Comparison of ENCODE assay signal across 9 cellular contexts in the genomic region with DNA sequence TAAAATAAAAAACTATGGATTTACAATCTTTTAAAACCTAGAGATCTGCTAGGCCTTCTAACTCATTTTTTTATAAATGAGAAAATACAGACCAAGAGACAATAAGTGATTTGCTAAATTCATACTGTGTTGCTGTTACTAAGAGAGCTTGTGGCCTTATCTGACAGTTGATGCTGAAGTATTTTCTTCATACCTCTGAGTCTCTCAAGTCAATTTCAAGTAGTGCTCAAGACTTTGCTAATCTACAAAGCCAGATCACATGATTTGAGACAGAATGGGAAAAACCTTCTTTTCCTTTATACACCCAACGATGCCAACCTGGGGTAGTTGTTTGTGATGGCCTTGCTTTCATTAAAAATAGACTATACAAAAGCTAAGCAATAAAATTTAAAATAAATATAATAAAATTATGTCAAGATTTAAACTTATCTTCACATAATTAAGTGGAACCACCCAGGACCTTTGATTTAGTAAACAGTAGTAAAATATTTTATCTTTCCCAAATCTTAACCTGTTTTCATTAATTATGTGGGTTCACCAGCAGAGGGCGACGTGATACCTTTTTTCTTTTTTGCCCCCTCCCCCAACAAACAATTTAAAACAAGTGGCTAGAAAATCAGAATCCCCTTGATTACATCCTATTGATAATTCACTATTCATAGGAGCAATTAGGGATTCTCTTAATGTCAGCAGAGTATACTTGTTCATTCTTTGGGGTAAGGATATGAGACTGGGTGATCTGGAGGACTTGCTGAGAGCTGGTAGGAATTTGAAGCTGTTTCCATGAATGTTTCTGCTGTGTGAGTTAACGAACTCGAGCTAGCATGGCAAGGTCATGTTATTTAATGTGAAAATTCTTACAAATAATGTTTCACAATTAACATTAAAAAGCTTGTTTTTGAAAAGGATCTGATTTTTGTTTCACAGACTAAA. TPM values are rescaled to one million over a fixed set of nuclear protein-coding genes. Genes with fewer than 3 reads are reported as not detected.
DNase-seq lines count a peak whose midpoint lies in the region; ATAC-seq and TF ChIP-seq lines count a peak whose summit lies in the region.
"Had no signal": no experiment of that assay in that cellular context is flagged by ENCODE, and none has a peak within 500 bp of the region (broad histone marks: within the 10 kb centered on the region; RNA-seq: fewer than 3 reads in every experiment).

No MANE protein-coding gene starts in this region.

- H3K4me3 Mint-ChIP-seq in CD14-positive monocyte (no peak overlapping the region), WTC11 (no peak overlapping the region)
- H3K4me3 Mint-ChIP-seq in naive thymus-derived CD8-positive, alpha-beta T cell = no peak overlapping the region

- intact Hi-C loops in CD14-positive monocyte (cut with micrococcal nuclease) = loop anchor here in 1 of 2 donors (5.0 kb wide), 1 partner anchor 646 kb away; no protein-coding TSS in a partner anchor
- intact Hi-C loops in right lobe of liver (cut with DNase I) = no loop called here
- intact Hi-C loops in posterior vena cava (cut with DNase I) = no loop called here

- H3K27me3 ChIP-seq in GM23248 (replicated peaks; ENCODE audit: insufficient read depth) (no peaks in the 10 kb centered on the region), right lobe of liver (no peaks in the 10 kb centered on the region)

- POLR2A ChIA-PET in WTC11 (lab: Charles Lee) = no interaction called here
- POLR2A ChIA-PET in naive thymus-derived CD8-positive, alpha-beta T cell (lab: Charles Lee) = no interaction called here

- no peak overlapping the region for H3K9ac ChIP-seq in GM23248

- H3K27ac ChIP-seq in GM23248 (no peak overlapping the region), right lobe of liver (no peak overlapping the region)

- CTCF ChIA-PET in WTC11 (lab: Charles Lee) = interaction anchor here (0.6 to 3.1 kb wide), 11 partner anchors 49 to 512 kb away, joined by 3 to 39 read pairs (median 3); no protein-coding TSS in a partner anchor

- TF ChIP-seq CTCF in CD14-positive monocyte (IDR thresholded peaks at IDR 0.05) (peak; percentile 54), WTC11 (IDR thresholded peaks at IDR 0.05) (peak; percentile 55; the same call in 1 of the 2 replicates), right lobe of liver (IDR thresholded peaks at IDR 0.05) (peak; percentile 34 to 55 (median 48))

- H2AFZ ChIP-seq in GM23248 = no peak overlapping the region

- H3K4me1 Mint-ChIP-seq in CD14-positive monocyte = no peaks in the 10 kb centered on the region
- peaks cover 10% of the 10 kb centered on the region for H3K4me1 Mint-ChIP-seq in WTC11
- no peaks in the 10 kb centered on the region for H3K4me1 Mint-ChIP-seq in naive thymus-derived CD8-positive, alpha-beta T cell

- no peak for DNase-seq in CD14-positive monocyte (ENCODE audit: low spot score)
- DNase-seq in GM23248 = peak; percentile 31
- peak; percentile 21 for DNase-seq in WTC11 (ENCODE audit: low spot score)
- DNase-seq in right lobe of liver = no peak
- no peak for DNase-seq in NCI-H187 (lab: John Stamatoyannopoulos, UW)
- DNase-seq in posterior vena cava (ENCODE audit: low spot score) = no peak
- DNase-seq in naive thymus-derived CD8-positive, alpha-beta T cell = no peak
- DNase-seq: islet precursor cell had no signal

- peaks cover 0 to 4% (median 2%) of the 10 kb centered on the region in 3 donors for H3K27me3 Mint-ChIP-seq in CD14-positive monocyte (ENCODE audit: low read depth in 3 of 3)
- no peaks in the 10 kb centered on the region for H3K27me3 Mint-ChIP-seq in WTC11 (ENCODE audit: low read depth)
- H3K27me3 Mint-ChIP-seq in naive thymus-derived CD8-positive, alpha-beta T cell = peaks cover 0 to 19% (median 8%) of the 10 kb centered on the region in 5 donors

- no peaks in the 10 kb centered on the region for H3K36me3 Mint-ChIP-seq in CD14-positive monocyte
- peaks cover 6% of the 10 kb centered on the region for H3K36me3 Mint-ChIP-seq in WTC11
- no peaks in the 10 kb centered on the region for H3K36me3 Mint-ChIP-seq in naive thymus-derived CD8-positive, alpha-beta T cell

- no peaks in the 10 kb centered on the region for H3K36me3 ChIP-seq in GM23248 (ENCODE audit: low read depth)
- H3K36me3 ChIP-seq in right lobe of liver = no peaks in the 10 kb centered on the region

- no peaks in the 10 kb centered on the region for H3K9me3 ChIP-seq in GM23248 (ENCODE audit: low read depth)
- H3K9me3 ChIP-seq in right lobe of liver = no peaks in the 10 kb centered on the region

- no peaks in the 10 kb centered on the region for H3K79me2 ChIP-seq in GM23248 (ENCODE audit: insufficient read depth)

- ATAC-seq in WTC11 (no peak), right lobe of liver (no peak), GM18498 (IDR thresholded peaks at IDR 0.05; ENCODE audit: unreplicated experiment) (no peak)
- no peak for ATAC-seq in naive thymus-derived CD8-positive, alpha-beta T cell

- no peak for TF ChIP-seq POLR2A in right lobe of liver (IDR thresholded peaks at IDR 0.05)

- H3K9me3 Mint-ChIP-seq in CD14-positive monocyte (peaks cover 0 to under 1% (median 0%) of the 10 kb centered on the region in 7 donors), WTC11 (peaks cover 7% of the 10 kb centered on the region)
- H3K9me3 Mint-ChIP-seq in naive thymus-derived CD8-positive, alpha-beta T cell = peaks cover 0 to under 1% (median 0%) of the 10 kb centered on the region in 9 donors

- no peak overlapping the region for H3K4me3 ChIP-seq in GM23248
- H3K4me3 ChIP-seq in right lobe of liver = no peak overlapping the region

- no peaks in the 10 kb centered on the region for H4K20me1 ChIP-seq in GM23248 (ENCODE audit: insufficient read depth)

- H3K9me2 ChIP-seq in GM23248 (ENCODE audit: insufficient read depth) = no peaks in the 10 kb centered on the region

- no peak overlapping the region for H3K27ac Mint-ChIP-seq in CD14-positive monocyte
- H3K27ac Mint-ChIP-seq in WTC11 = 0 out of 2 replicates have a peak overlapping the region, but pooled peaks have one; percentile 6
- no peak overlapping the region for H3K27ac Mint-ChIP-seq in naive thymus-derived CD8-positive, alpha-beta T cell

- in situ Hi-C loops in GM23248 (cut with MboI) = no loop called here

- WGBS in GM23248 (ENCODE audit: low coverage in 1 of 2, low lambda C conversion rate in 2 of 2, missing lambda C conversion rate in 2 of 2), 2 experiments = 24 to 34% methylated on average over 5 of the region's 5 CpGs
- WGBS in right lobe of liver (ENCODE audit: insufficient coverage, low coverage, low lambda C conversion rate, missing lambda C conversion rate) = 23% methylated on average over 5 of the region's 5 CpGs

- H3K4me2 ChIP-seq in GM23248 (ENCODE audit: unreplicated experiment) = no peak overlapping the region

- no peaks in the 10 kb centered on the region for H3K4me1 ChIP-seq in GM23248 (ENCODE audit: insufficient read depth)
- H3K4me1 ChIP-seq in right lobe of liver = no peaks in the 10 kb centered on the region

- no peaks in the 10 kb centered on the region for H3F3A ChIP-seq in GM23248 (ENCODE audit: insufficient read depth)

TF ChIP-seq in WTC11, 78 proteins besides CTCF, POLR2A, EP300 and RAD21 (continues in another document):
- TF ChIP-seq OVOL2 (CRISPR knock-in tag; IDR thresholded peaks at IDR 0.05; ENCODE audit: borderline replicate concordance) = no peak
- TF ChIP-seq, protein P1, sequence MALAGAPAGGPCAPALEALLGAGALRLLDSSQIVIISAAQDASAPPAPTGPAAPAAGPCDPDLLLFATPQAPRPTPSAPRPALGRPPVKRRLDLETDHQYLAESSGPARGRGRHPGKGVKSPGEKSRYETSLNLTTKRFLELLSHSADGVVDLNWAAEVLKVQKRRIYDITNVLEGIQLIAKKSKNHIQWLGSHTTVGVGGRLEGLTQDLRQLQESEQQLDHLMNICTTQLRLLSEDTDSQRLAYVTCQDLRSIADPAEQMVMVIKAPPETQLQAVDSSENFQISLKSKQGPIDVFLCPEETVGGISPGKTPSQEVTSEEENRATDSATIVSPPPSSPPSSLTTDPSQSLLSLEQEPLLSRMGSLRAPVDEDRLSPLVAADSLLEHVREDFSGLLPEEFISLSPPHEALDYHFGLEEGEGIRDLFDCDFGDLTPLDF (CRISPR knock-in tag; IDR thresholded peaks at IDR 0.05) = no peak
- TF ChIP-seq, protein P2, sequence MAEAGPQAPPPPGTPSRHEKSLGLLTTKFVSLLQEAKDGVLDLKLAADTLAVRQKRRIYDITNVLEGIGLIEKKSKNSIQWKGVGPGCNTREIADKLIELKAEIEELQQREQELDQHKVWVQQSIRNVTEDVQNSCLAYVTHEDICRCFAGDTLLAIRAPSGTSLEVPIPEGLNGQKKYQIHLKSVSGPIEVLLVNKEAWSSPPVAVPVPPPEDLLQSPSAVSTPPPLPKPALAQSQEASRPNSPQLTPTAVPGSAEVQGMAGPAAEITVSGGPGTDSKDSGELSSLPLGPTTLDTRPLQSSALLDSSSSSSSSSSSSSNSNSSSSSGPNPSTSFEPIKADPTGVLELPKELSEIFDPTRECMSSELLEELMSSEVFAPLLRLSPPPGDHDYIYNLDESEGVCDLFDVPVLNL (CRISPR knock-in tag; IDR thresholded peaks at IDR 0.05; ENCODE audit: borderline replicate concordance, low read depth) = no peak
- TF ChIP-seq HMGA2 (CRISPR knock-in tag; IDR thresholded peaks at IDR 0.05) = no peak
- no peak for TF ChIP-seq TEAD1 (CRISPR knock-in tag; IDR thresholded peaks at IDR 0.05)
- TF ChIP-seq ZNF263 (CRISPR knock-in tag; IDR thresholded peaks at IDR 0.05; ENCODE audit: low read depth) = no peak
- TF ChIP-seq, protein P3, sequence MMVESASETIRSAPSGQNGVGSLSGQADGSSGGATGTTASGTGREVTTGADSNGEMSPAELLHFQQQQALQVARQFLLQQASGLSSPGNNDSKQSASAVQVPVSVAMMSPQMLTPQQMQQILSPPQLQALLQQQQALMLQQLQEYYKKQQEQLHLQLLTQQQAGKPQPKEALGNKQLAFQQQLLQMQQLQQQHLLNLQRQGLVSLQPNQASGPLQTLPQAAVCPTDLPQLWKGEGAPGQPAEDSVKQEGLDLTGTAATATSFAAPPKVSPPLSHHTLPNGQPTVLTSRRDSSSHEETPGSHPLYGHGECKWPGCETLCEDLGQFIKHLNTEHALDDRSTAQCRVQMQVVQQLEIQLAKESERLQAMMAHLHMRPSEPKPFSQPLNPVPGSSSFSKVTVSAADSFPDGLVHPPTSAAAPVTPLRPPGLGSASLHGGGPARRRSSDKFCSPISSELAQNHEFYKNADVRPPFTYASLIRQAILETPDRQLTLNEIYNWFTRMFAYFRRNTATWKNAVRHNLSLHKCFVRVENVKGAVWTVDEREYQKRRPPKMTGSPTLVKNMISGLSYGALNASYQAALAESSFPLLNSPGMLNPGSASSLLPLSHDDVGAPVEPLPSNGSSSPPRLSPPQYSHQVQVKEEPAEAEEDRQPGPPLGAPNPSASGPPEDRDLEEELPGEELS (CRISPR knock-in tag; IDR thresholded peaks at IDR 0.05) = no peak

RNA-seq across cellular contexts. Expression of a gene that starts 49.6 kb away (rescaled TPM):
- polyA plus RNA-seq in CD14-positive monocyte (not detected), GM23248 (2016; fragmentation: Nextera tagmentation; extraction: Ambion mirVana) (not detected in 2 replicates)
- not detected in 2 replicates for total RNA-seq in GM23248 (2014; rRNA removed; shearing (Covaris generic))
- total RNA-seq in WTC11 (2021) (0.05 TPM in 1 of 3 replicates, not detected in the others), right lobe of liver (not detected), posterior vena cava (under 1 TPM in 1 of 2 donors, not detected in 1; 0.05 TPM)
- not detected for total RNA-seq in naive thymus-derived CD8-positive, alpha-beta T cell
- not detected for polyA plus RNA-seq in naive thymus-derived CD8-positive, alpha-beta T cell

Comparison
In these comparisons a context has a peak if more than half of its experiments do, and no peak if none do; other contexts are left out.
1. DNase-seq: peak in GM23248 (single experiment) and WTC11 (single experiment); none in CD14-positive monocyte (single experiment), right lobe of liver (0 of 3), NCI-H187 (0 of 2), posterior vena cava (single experiment) and naive thymus-derived CD8-positive, alpha-beta T cell (0 of 10).
2. Peak in every context shown above with its lines, with median percentiles within 50 percentile points of each other: CTCF ChIP-seq.